ENCODE assay signal across 24 cellular contexts in genomic region chr11:69774354-69775162, GRCh38. TPM values are rescaled to one million over a fixed set of nuclear protein-coding genes. Genes with fewer than 3 reads are reported as not detected.
A peak's percentile ranks its signal among the peaks of the same experiment; 100 is the strongest.
DNase-seq lines count a peak whose midpoint lies in the region; ATAC-seq, FAIRE-seq and TF ChIP-seq lines count a peak whose summit lies in the region.
"Had no signal": no experiment of that assay in that cellular context is flagged by ENCODE, and none has a peak within 500 bp of the region (broad histone marks: within the 10 kb centered on the region; RNA-seq: fewer than 3 reads in every experiment).

No MANE protein-coding gene starts in this region.

- no peaks in the 10 kb centered on the region for H3K36me3 ChIP-seq in HUES6 (ENCODE audit: control insufficient read depth, insufficient read depth, low read length)
- H3K36me3 ChIP-seq in endothelial cell of umbilical vein (ENCODE audit: control insufficient read depth in 2 of 2, extremely low read depth in 1 of 2, insufficient read depth in 2 of 2, low read length in 2 of 2), result no peaks in the 10 kb centered on the region
- no peaks in the 10 kb centered on the region for H3K36me3 ChIP-seq in mesodermal cell (ENCODE audit: control insufficient read depth, insufficient read depth, low read length)
- H3K36me3 ChIP-seq in gastrocnemius medialis, result no peaks in the 10 kb centered on the region
- H3K36me3 ChIP-seq: ovary had no signal

- H3K4me2 ChIP-seq in A549 (peak overlapping the region; percentile 68), endothelial cell of umbilical vein (ENCODE audit: insufficient read depth, low read length) (no peak overlapping the region)

- intact Hi-C loops in endothelial cell of umbilical vein (cut with micrococcal nuclease), result no loop called here
- intact Hi-C loops in gastrocnemius medialis (cut with DNase I; ENCODE audit: low total_unique reads), result no loop called here

- no peak for TF ChIP-seq RAD21 in A549 (conservative IDR thresholded peaks at IDR 0.05 in 1 of 2, IDR thresholded peaks at IDR 0.05 in 1 of 2)

- TF ChIP-seq POLR2A in A549 (IDR thresholded peaks at IDR 0.05; ENCODE audit: low read length) (no peak), endothelial cell of umbilical vein (IDR thresholded peaks at IDR 0.05; ENCODE audit: low read depth, low read length) (no peak), gastrocnemius medialis (IDR thresholded peaks at IDR 0.05) (no peak)

- H3K9me3 ChIP-seq in A549 (no peaks in the 10 kb centered on the region), HUES6 (ENCODE audit: control insufficient read depth, insufficient read depth, low read depth, low read length) (no peaks in the 10 kb centered on the region), endothelial cell of umbilical vein (replicated peaks; ENCODE audit: control insufficient read depth, insufficient read depth, low read length) (no peaks in the 10 kb centered on the region), mesodermal cell (ENCODE audit: control insufficient read depth, low read length) (no peaks in the 10 kb centered on the region), gastrocnemius medialis (no peaks in the 10 kb centered on the region)
- H3K9me3 ChIP-seq: ovary had no signal

- no peak for TF ChIP-seq EP300 in A549 (IDR thresholded peaks at IDR 0.05)

- POLR2A ChIA-PET in A549 (lab: Yijun Ruan, JAX) (no interaction called here), endothelial cell of umbilical vein (lab: Charles Lee) (no interaction called here)

- peak overlapping the region; percentile 32; the same call in 2 of the 3 replicates for H3K4me3 ChIP-seq in A549
- H3K4me3 ChIP-seq in HUES6 (ENCODE audit: low read depth, low read length), result peak overlapping the region; percentile 58
- no peak overlapping the region for H3K4me3 ChIP-seq in endothelial cell of umbilical vein (replicated peaks in 1 of 3; ENCODE audit: insufficient read depth in 1 of 3, low read depth in 1 of 3, low read length in 3 of 3)
- peak overlapping the region; percentile 3 for H3K4me3 ChIP-seq in mesodermal cell (ENCODE audit: extremely low read depth, insufficient read depth, low read length, poor library complexity, severe bottlenecking)
- H3K4me3 ChIP-seq in gastrocnemius medialis, result no peak overlapping the region
- H3K4me3 ChIP-seq: ovary had no signal

- peaks cover 8% of the 10 kb centered on the region; the same call in 2 of the 3 replicates for H3K4me1 ChIP-seq in A549
- peaks cover 42% of the 10 kb centered on the region for H3K4me1 ChIP-seq in HUES6 (ENCODE audit: control insufficient read depth, insufficient read depth, low read length)
- no peaks in the 10 kb centered on the region for H3K4me1 ChIP-seq in endothelial cell of umbilical vein (ENCODE audit: control insufficient read depth, extremely low read depth, insufficient read depth, low read length)
- H3K4me1 ChIP-seq in mesodermal cell (ENCODE audit: control insufficient read depth, insufficient read depth, low read length, poor library complexity, severe bottlenecking), result no peaks in the 10 kb centered on the region
- H3K4me1 ChIP-seq in gastrocnemius medialis, result no peaks in the 10 kb centered on the region

- dilution Hi-C loops in endothelial cell of umbilical vein (cut with MboI; ENCODE audit: extremely low pct_ligation_motif_present, low sequenced_read_pairs), result no loop called here

- WGBS in A549 (ENCODE audit: missing lambda C conversion rate), result 33% methylated on average over 14 of the region's 107 CpGs
- 3 to 5% methylated on average over 103 to 106 of the region's 107 CpGs for WGBS in mesodermal cell (ENCODE audit: insufficient coverage in 2 of 2), 2 experiments

- CTCF ChIA-PET in A549 (lab: Yijun Ruan, JAX), result interaction anchor here (1.0 kb wide), 1 partner anchor 64 kb away, joined by 3 read pairs; no protein-coding TSS in a partner anchor
- CTCF ChIA-PET in endothelial cell of umbilical vein (lab: Charles Lee), result no interaction called here

- H2AFZ ChIP-seq in endothelial cell of umbilical vein (ENCODE audit: low read depth, low read length), result no peak overlapping the region

- H3K27me3 ChIP-seq in HUES6 (ENCODE audit: control insufficient read depth, insufficient read depth, low read length) (peaks cover 59% of the 10 kb centered on the region), endothelial cell of umbilical vein (ENCODE audit: control insufficient read depth in 2 of 2, insufficient read depth in 2 of 2, low read length in 2 of 2) (peaks cover 45 to 53% of the 10 kb centered on the region in 2 experiments), gastrocnemius medialis (peaks cover 37 to 64% (median 40%) of the 10 kb centered on the region in 3 donors)
- H3K27me3 ChIP-seq: ovary had no signal

- DNase-seq in A549 (ENCODE audit: low read depth in 1 of 2, low spot score in 1 of 2) (no peak), endothelial cell of umbilical vein (ENCODE audit: low read depth, low spot score) (no peak), gastrocnemius medialis (no peak), globus pallidus (ENCODE audit: low spot score) (no peak)
- DNase-seq in stimulated activated CD4-positive, alpha-beta T cell treated with anti-CD3 and anti-CD28 coated beads, Interleukin-2, amount 100 ng/mL, for 48 hours, result no peak
- DNase-seq: activated naive CD4-positive, alpha-beta T cell treated with anti-CD3 and anti-CD28 coated beads for 36 hours; activated T-cell treated with anti-CD3 and anti-CD28 coated beads, Interleukin-2, amount 50 U/mL, for 72 hours; amniotic stem cell; HCEC 1CT; Karpas-422; NCI-H187; NCI-H774; ovary; right cardiac atrium; Right ventricle myocardium superior; stimulated activated CD8-positive, alpha-beta memory T cell treated with anti-CD3 and anti-CD28 coated beads, Interleukin-4, amount 100 ng/mL, for 48 hours had no signal

- H4K20me1 ChIP-seq in endothelial cell of umbilical vein (replicated peaks; ENCODE audit: control insufficient read depth, extremely low read depth, insufficient read depth, low read length), result no peaks in the 10 kb centered on the region

- peak overlapping the region; percentile 64 for H3K9ac ChIP-seq in HUES6 (ENCODE audit: low read length)
- no peak overlapping the region for H3K9ac ChIP-seq in endothelial cell of umbilical vein (replicated peaks; ENCODE audit: extremely low read depth, insufficient read depth, low read length)

- no TSS peak for BruUV-seq in endothelial cell of umbilical vein (replicated peaks; lab: Mats Ljungman, UMichigan)

- FAIRE-seq in A549 (lab: Jason Lieb, UNC) (no peak), endothelial cell of umbilical vein (lab: Jason Lieb, UNC) (no peak)
- FAIRE-seq: TTC549 had no signal

- in situ Hi-C loops in gastrocnemius medialis (cut with MboI; ENCODE audit: low sequenced_read_pairs in 4 of 4), result no loop called here

- H3K9me1 ChIP-seq in endothelial cell of umbilical vein (replicated peaks; ENCODE audit: control insufficient read depth, extremely low read depth, insufficient read depth, low read length), result no peaks in the 10 kb centered on the region

- TF ChIP-seq CTCF in A549 (IDR thresholded peaks at IDR 0.05) (no peak), endothelial cell of umbilical vein (IDR thresholded peaks at IDR 0.05; ENCODE audit: extremely low read depth in 1 of 2, insufficient read depth in 1 of 2, low read depth in 1 of 2, low read length in 2 of 2) (no peak), gastrocnemius medialis (IDR thresholded peaks at IDR 0.05 in 4 of 5, conservative IDR thresholded peaks at IDR 0.05 in 1 of 5) (no peak)

- ATAC-seq in A549 (peak; percentile 23 to 32; a peak in 4 of 6 replicates), HG03139 (IDR thresholded peaks at IDR 0.05; ENCODE audit: unreplicated experiment) (no peak), gastrocnemius medialis (no peak)
- ATAC-seq: activated T-cell treated with anti-CD3 and anti-CD28 coated beads, Interleukin-2, amount 50 U/mL, for 72 hours; right cardiac atrium had no signal

- no peaks in the 10 kb centered on the region for H3K79me2 ChIP-seq in endothelial cell of umbilical vein (ENCODE audit: control insufficient read depth, insufficient read depth, low read length)

- H3K27ac ChIP-seq in A549 (no peak overlapping the region), HUES6 (ENCODE audit: low read depth, low read length) (no peak overlapping the region), endothelial cell of umbilical vein (ENCODE audit: insufficient read depth, low read depth, low read length) (no peak overlapping the region), mesodermal cell (ENCODE audit: low read depth, low read length, severe bottlenecking) (no peak overlapping the region), gastrocnemius medialis (no peak overlapping the region)
- H3K27ac ChIP-seq: ovary had no signal

RNA-seq across cellular contexts. Expression of gene FGF4, which starts 0.6 kb away (rescaled TPM):
- polyA plus RNA-seq in A549 (2011; rRNA removed), result not detected in 2 replicates
- not detected in 2 replicates for polyA plus RNA-seq in A549 (2012; cell fraction: cytosol; rRNA removed)
- not detected in 2 replicates for polyA plus RNA-seq in A549 (2012; cell fraction: nucleus; rRNA removed)
- not detected in 3 replicates for polyA plus RNA-seq in A549 (2017; fragmentation: RNase III; extraction: RNeasy Plus Mini Kit Qiagen cat#74134 plus additional on column Dnase treatment)
- polyA minus RNA-seq in A549 (2011; rRNA and poly(A)+ RNA removed), result not detected in 2 replicates
- not detected in 2 replicates for total RNA-seq in endothelial cell of umbilical vein
- polyA plus RNA-seq in endothelial cell of umbilical vein, result not detected in 2 replicates
- not detected in 2 replicates for polyA plus RNA-seq in endothelial cell of umbilical vein (2011; cell fraction: cytosol; rRNA removed)
- polyA plus RNA-seq in endothelial cell of umbilical vein (2011; cell fraction: nucleus; rRNA removed), result not detected in 2 replicates
- polyA plus RNA-seq in endothelial cell of umbilical vein (2012), result not detected in 2 replicates
- not detected in 2 replicates for polyA minus RNA-seq in endothelial cell of umbilical vein
- polyA minus RNA-seq in endothelial cell of umbilical vein (2011; cell fraction: cytosol; rRNA and poly(A)+ RNA removed), result not detected
- polyA minus RNA-seq in endothelial cell of umbilical vein (2011; cell fraction: nucleus; rRNA and poly(A)+ RNA removed), result not detected in 2 replicates
- 0.07 TPM for polyA plus RNA-seq in mesodermal cell (2013, experiment 1 of 2)
- not detected for polyA plus RNA-seq in mesodermal cell (2013, experiment 2 of 2)
- not detected for total RNA-seq in gastrocnemius medialis
- total RNA-seq: activated CD8-positive, alpha-beta memory T cell treated with anti-CD3 and anti-CD28 coated beads for 36 hours; activated naive CD4-positive, alpha-beta T cell treated with anti-CD3 and anti-CD28 coated beads for 36 hours; activated T-cell treated with anti-CD3 and anti-CD28 coated beads, Interleukin-2, amount 50 U/mL, for 72 hours; cardiac septum; OCI-LY7; ovary; right cardiac atrium; Right ventricle myocardium superior; ureter had no signal
- polyA plus RNA-seq: ovary, right cardiac atrium had no signal

RNA-seq across cellular contexts. Expression of gene FGF3, which starts 44.7 kb away (rescaled TPM):
- not detected in 2 replicates for polyA plus RNA-seq in A549 (2011; rRNA removed)
- not detected in 2 replicates for polyA plus RNA-seq in A549 (2012; cell fraction: cytosol; rRNA removed)
- not detected in 2 replicates for polyA plus RNA-seq in A549 (2012; cell fraction: nucleus; rRNA removed)
- polyA plus RNA-seq in A549 (2017; fragmentation: RNase III; extraction: RNeasy Plus Mini Kit Qiagen cat#74134 plus additional on column Dnase treatment), result not detected in 3 replicates
- polyA minus RNA-seq in A549 (2011; rRNA and poly(A)+ RNA removed), result not detected in 2 replicates
- total RNA-seq in endothelial cell of umbilical vein, result not detected in 2 replicates
- not detected in 2 replicates for polyA plus RNA-seq in endothelial cell of umbilical vein
- not detected in 2 replicates for polyA plus RNA-seq in endothelial cell of umbilical vein (2011; cell fraction: cytosol; rRNA removed)
- not detected in 2 replicates for polyA plus RNA-seq in endothelial cell of umbilical vein (2011; cell fraction: nucleus; rRNA removed)
- polyA plus RNA-seq in endothelial cell of umbilical vein (2012), result not detected in 2 replicates
- not detected in 2 replicates for polyA minus RNA-seq in endothelial cell of umbilical vein
- polyA minus RNA-seq in endothelial cell of umbilical vein (2011; cell fraction: cytosol; rRNA and poly(A)+ RNA removed), result not detected
- polyA minus RNA-seq in endothelial cell of umbilical vein (2011; cell fraction: nucleus; rRNA and poly(A)+ RNA removed), result not detected in 2 replicates
- 0.96 TPM for polyA plus RNA-seq in mesodermal cell (2013, experiment 1 of 2)
- 1.1 TPM for polyA plus RNA-seq in mesodermal cell (2013, experiment 2 of 2)
- not detected for total RNA-seq in gastrocnemius medialis
- total RNA-seq: activated CD8-positive, alpha-beta memory T cell treated with anti-CD3 and anti-CD28 coated beads for 36 hours; activated naive CD4-positive, alpha-beta T cell treated with anti-CD3 and anti-CD28 coated beads for 36 hours; activated T-cell treated with anti-CD3 and anti-CD28 coated beads, Interleukin-2, amount 50 U/mL, for 72 hours; cardiac septum; OCI-LY7; ovary; right cardiac atrium; Right ventricle myocardium superior; ureter had no signal
- polyA plus RNA-seq: ovary, right cardiac atrium had no signal

Comparison
In these comparisons a context has a peak if more than half of its experiments do, and no peak if none do; other contexts are left out.
1. ATAC-seq: peak in A549 (2 of 2); none in HG03139 (single experiment) and gastrocnemius medialis (0 of 2).
2. H3K4me3 ChIP-seq: peak in A549 (single experiment), HUES6 (single experiment) and mesodermal cell (single experiment); none in endothelial cell of umbilical vein (0 of 3) and gastrocnemius medialis (0 of 4).